In genomic region chr1:208933984-208934525, GRCh38 we compare ENCODE assay signal across 27 cellular contexts.
"Had no signal": no experiment of that assay in that cellular context is flagged by ENCODE, and none has a peak within 500 bp of the region (broad histone marks: within the 10 kb centered on the region; RNA-seq: fewer than 3 reads in every experiment).

No MANE protein-coding gene starts in this region.

- ATAC-seq: left lobe of liver; left ventricle myocardium superior; lower lobe of right lung; naive thymus-derived CD8-positive, alpha-beta T cell; pancreas; right cardiac atrium; sciatic nerve; stimulated activated naive B cell treated with anti-CD40 and anti-IgM and Interleukin-4, amounts not matched to agents 10 μg/mL and 1 μg/mL and 100 μg/mL, for 72 hours; stimulated activated naive CD8-positive, alpha-beta T cell treated with anti-CD3 and anti-CD28 coated beads, Interleukin-15, Interleukin-2, amounts not matched to agents 100 U/mL and 50 U/mL, for 24 hours; upper lobe of right lung had no signal

- H3K36me3 ChIP-seq: lower lobe of right lung, pancreas, prostate gland, stomach, suprapubic skin, thoracic aorta, tibial artery, upper lobe of right lung had no signal

- FAIRE-seq: pancreas, urothelium cell line had no signal

- H3K27me3 ChIP-seq: pancreas, stomach, suprapubic skin, tibial artery, upper lobe of right lung had no signal

- H3K9me3 ChIP-seq: lower lobe of right lung, pancreas, prostate gland, stomach, suprapubic skin, thoracic aorta, tibial artery, upper lobe of right lung had no signal

- H3K4me3 ChIP-seq: lower lobe of right lung, pancreas, prostate gland, skin epidermis, stomach, suprapubic skin, thoracic aorta, tibial artery, upper lobe of right lung had no signal

- H3K4me1 ChIP-seq: lower lobe of right lung, pancreas, prostate gland, stomach, suprapubic skin, tibial artery, upper lobe of right lung had no signal

- H3K27ac ChIP-seq: lower lobe of right lung, pancreas, prostate gland, skin epidermis, stomach, suprapubic skin, thoracic aorta, tibial artery, upper lobe of right lung had no signal

- DNase-seq: islet precursor cell; left ventricle myocardium superior; lower lobe of right lung; mesenchymal stem cell; naive thymus-derived CD8-positive, alpha-beta T cell; nucleus accumbens; pancreas; posterior cingulate gyrus; retina; right cardiac atrium; stimulated activated CD4-positive, alpha-beta T cell treated with anti-CD3 and anti-CD28 coated beads, Interleukin-12 subunit alpha, Interleukin-12 subunit beta, amount 100 ng/mL, for 4 hours; stimulated activated CD4-positive, alpha-beta T cell treated with anti-CD3 and anti-CD28 coated beads, Interleukin-15, amount 100 ng/mL, for 24 hours; stimulated activated CD4-positive, alpha-beta T cell treated with anti-CD3 and anti-CD28 coated beads, Interleukin-2, amount 100 ng/mL, for 24 hours; stimulated activated CD4-positive, alpha-beta T cell treated with anti-CD3 and anti-CD28 coated beads, Interleukin-4, amount 100 ng/mL, for 1 hour; stimulated activated naive B cell treated with anti-CD40 and anti-IgM and Interleukin-4, amounts not matched to agents 10 μg/mL and 1 μg/mL and 100 μg/mL, for 72 hours; stimulated activated naive CD8-positive, alpha-beta T cell treated with anti-CD3 and anti-CD28 coated beads, Interleukin-15, Interleukin-2, amounts not matched to agents 100 U/mL and 50 U/mL, for 24 hours; stomach; tibial artery; trophoblast cell; upper lobe of right lung had no signal
